7 cellular contexts compared by ENCODE assay signal in the genomic region with DNA sequence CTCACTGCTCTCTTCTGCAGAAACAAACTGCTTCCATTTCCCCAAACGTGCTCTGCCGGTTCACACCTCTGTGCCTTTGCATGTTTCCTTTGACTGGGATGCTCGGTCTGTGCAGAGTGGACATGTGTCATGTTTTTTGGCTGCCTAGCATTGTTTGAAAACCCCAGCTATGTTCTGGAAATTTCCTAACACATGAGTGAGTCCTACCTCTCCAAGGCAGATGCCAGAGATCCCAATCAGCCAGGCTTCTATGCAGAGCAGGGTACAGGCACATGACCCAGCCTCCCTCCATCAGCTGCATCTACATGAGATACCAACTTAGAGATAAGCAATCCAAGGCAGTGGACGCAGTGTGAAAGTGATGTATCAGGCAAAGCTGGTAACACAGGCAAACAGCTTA. TPM values are rescaled to one million over a fixed set of nuclear protein-coding genes. Genes with fewer than 3 reads are reported as not detected.
DNase-seq lines count a peak whose midpoint lies in the region; ATAC-seq, FAIRE-seq and TF ChIP-seq lines count a peak whose summit lies in the region.
"Not testable (repeated sequence)": the region's sequence is repeated elsewhere in the genome, so short reads cannot be mapped to it uniquely, and the experiment has no call there.

No MANE protein-coding gene starts in this region.

- FAIRE-seq in HepG2 (lab: Jason Lieb, UNC) = not testable (repeated sequence)

- peak overlapping the region; percentile 43; the same call in 1 of the 2 replicates for H3K4me2 ChIP-seq in HepG2 (ENCODE audit: low read depth, low read length)

- CTCF ChIA-PET in HepG2 (lab: Yijun Ruan, JAX; ENCODE audit: low intra/inter-chr PET ratio, low total read pairs) = not testable (repeated sequence)

- intact Hi-C loops in CD14-positive monocyte (cut with micrococcal nuclease); activated CD4-positive, alpha-beta T cell treated with anti-CD3 and anti-CD28 coated beads, Interleukin-2, amount 10 ng/mL, durations not matched to agents 24 days and 14 days (cut with micrococcal nuclease): not testable (repeated sequence)
- intact Hi-C loops in HepG2 (cut with micrococcal nuclease; ENCODE audit: unreplicated experiment) = loop anchor here (10.0 kb wide), 1 partner anchor 230 kb away; no protein-coding TSS in a partner anchor

- H3K27me3 Mint-ChIP-seq in CD14-positive monocyte (ENCODE audit: low read depth in 3 of 3); activated CD4-positive, alpha-beta T cell treated with anti-CD3 and anti-CD28 coated beads, Interleukin-2, amount 10 ng/mL, durations not matched to agents 24 days and 14 days: not testable (repeated sequence)

- not testable (repeated sequence) for H3K27me3 ChIP-seq in HepG2 (ENCODE audit: control insufficient read depth in 1 of 2, insufficient read depth in 2 of 2, low read length in 2 of 2)

- H3K4me3 ChIP-seq in choroid plexus epithelial cell (ENCODE audit: low read depth, low read length); foreskin fibroblast (ENCODE audit: low read depth in 1 of 2, low read length in 2 of 2); HepG2 (replicated peaks in 1 of 3; ENCODE audit: insufficient read depth in 1 of 3, low read depth in 2 of 3, low read length in 3 of 3): not testable (repeated sequence)

- POLR2A ChIA-PET in HepG2 (lab: Yijun Ruan, JAX) = not testable (repeated sequence)

- not testable (repeated sequence) for TF ChIP-seq POLR2A in HepG2 (IDR thresholded peaks at IDR 0.05; ENCODE audit: insufficient read depth in 1 of 2, low read depth in 2 of 2, low read length in 2 of 2)

- H4K20me1 ChIP-seq in HepG2 (ENCODE audit: insufficient read depth, low read length) = not testable (repeated sequence)

- ATAC-seq in HepG2 = peak; percentile 7; the same call in 2 of the 3 replicates

- H3K9me3 ChIP-seq in HepG2 (ENCODE audit: low read length) = not testable (repeated sequence)

- not testable (repeated sequence) for H3K9ac ChIP-seq in HepG2 (ENCODE audit: insufficient read depth, low read depth, low read length)

- not testable (repeated sequence) for H3K36me3 ChIP-seq in HepG2 (replicated peaks in 1 of 2; ENCODE audit: control insufficient read depth in 1 of 2, insufficient read depth in 2 of 2, low read length in 2 of 2)

- 14% methylated on average over 4 of the region's 4 CpGs for WGBS in HepG2 (ENCODE audit: low lambda C conversion rate)

- not testable (repeated sequence) for TF ChIP-seq RAD21 in HepG2 (CRISPR knock-in tag; IDR thresholded peaks at IDR 0.05)

- not testable (repeated sequence) for H3K36me3 Mint-ChIP-seq in CD14-positive monocyte; activated CD4-positive, alpha-beta T cell treated with anti-CD3 and anti-CD28 coated beads, Interleukin-2, amount 10 ng/mL, durations not matched to agents 24 days and 14 days (ENCODE audit: low read depth)

- peaks cover 28% of the 10 kb centered on the region for H3K4me1 Mint-ChIP-seq in CD14-positive monocyte
- not testable (repeated sequence) for H3K4me1 Mint-ChIP-seq in activated CD4-positive, alpha-beta T cell treated with anti-CD3 and anti-CD28 coated beads, Interleukin-2, amount 10 ng/mL, durations not matched to agents 24 days and 14 days

- DNase-seq in CD14-positive monocyte (ENCODE audit: low spot score); activated CD4-positive, alpha-beta T cell treated with anti-CD3 and anti-CD28 coated beads, Interleukin-2, amount 10 ng/mL, durations not matched to agents 24 days and 14 days; HepG2 (ENCODE audit: low spot score): not testable (repeated sequence)
- DNase-seq in HCEC 1CT (peak; percentile 19), choroid plexus epithelial cell (ENCODE audit: low read depth) (peak; percentile 21), fibroblast of gingiva (ENCODE audit: low read depth) (peak; percentile 9), foreskin fibroblast (peak; percentile 26 to 52)

- TF ChIP-seq CTCF in CD14-positive monocyte (IDR thresholded peaks at IDR 0.05); choroid plexus epithelial cell (conservative IDR thresholded peaks at IDR 0.05; ENCODE audit: low read depth, low read length); foreskin fibroblast (IDR thresholded peaks at IDR 0.05; ENCODE audit: low read depth, low read length); HepG2 (CRISPR knock-in tag; IDR thresholded peaks at IDR 0.05): not testable (repeated sequence)

- not testable (repeated sequence) for BruUV-seq in HepG2 (replicated peaks; lab: Mats Ljungman, UMichigan)

- H3K27ac ChIP-seq in HepG2 (ENCODE audit: extremely low read length, insufficient read depth, low read length) = not testable (repeated sequence)

- in situ Hi-C loops in HepG2 (cut with HindIII; ENCODE audit: extremely low pct_ligation_motif_present, low pct_unique_long_range_greater_than_20kb) = not testable (repeated sequence)

- not testable (repeated sequence) for H2AFZ ChIP-seq in HepG2 (ENCODE audit: low read length)

- not testable (repeated sequence) for H3K9me3 Mint-ChIP-seq in CD14-positive monocyte; activated CD4-positive, alpha-beta T cell treated with anti-CD3 and anti-CD28 coated beads, Interleukin-2, amount 10 ng/mL, durations not matched to agents 24 days and 14 days

- not testable (repeated sequence) for H3K79me2 ChIP-seq in HepG2 (ENCODE audit: insufficient read depth, low read length)

- peaks cover 72% of the 10 kb centered on the region for H3K4me1 ChIP-seq in HepG2 (ENCODE audit: insufficient read depth, low read length)

- not testable (repeated sequence) for H3K4me3 Mint-ChIP-seq in CD14-positive monocyte; activated CD4-positive, alpha-beta T cell treated with anti-CD3 and anti-CD28 coated beads, Interleukin-2, amount 10 ng/mL, durations not matched to agents 24 days and 14 days

- not testable (repeated sequence) for TF ChIP-seq EP300 in HepG2 (IDR thresholded peaks at IDR 0.05; ENCODE audit: low read depth in 2 of 2, low read length in 2 of 2); HepG2 (CRISPR knock-in tag; IDR thresholded peaks at IDR 0.05; ENCODE audit: borderline replicate concordance)

- H3K27ac Mint-ChIP-seq in CD14-positive monocyte = peak overlapping the region in 6 of 7 donors; percentile 15 to 91 (median 74)
- peak overlapping the region; percentile 29 for H3K27ac Mint-ChIP-seq in activated CD4-positive, alpha-beta T cell treated with anti-CD3 and anti-CD28 coated beads, Interleukin-2, amount 10 ng/mL, durations not matched to agents 24 days and 14 days

RNA-seq across cellular contexts. Expression of gene NEK3, which starts 45.1 kb away (rescaled TPM):
- polyA plus RNA-seq in CD14-positive monocyte (1 to 10 TPM; 5.7 to 6.1 TPM), HepG2 (2011; rRNA removed) (47.6 and 68.2 TPM in 2 replicates)
- 7.1 and 10.4 TPM in 2 replicates for total RNA-seq in activated CD4-positive, alpha-beta T cell treated with anti-CD3 and anti-CD28 coated beads, Interleukin-2, amount 10 ng/mL, durations not matched to agents 24 days and 14 days
- 36.7 and 44.9 TPM in 2 replicates for total RNA-seq in HepG2 (2016; rRNA removed; fragmentation: Illumina TruSeq; extraction: Trizol)
- total RNA-seq in HepG2 (2016; cell fraction: cytosol; rRNA removed; fragmentation: Illumina TruSeq; extraction: Trizol; ENCODE audit: low read depth) = 9.7 and 12.6 TPM in 2 replicates
- 36.6 and 45.1 TPM in 2 replicates for total RNA-seq in HepG2 (2016; cell fraction: insoluble cytoplasmic fraction; rRNA removed; fragmentation: Illumina TruSeq; extraction: Trizol)
- total RNA-seq in HepG2 (2016; cell fraction: membrane; rRNA removed; fragmentation: Illumina TruSeq; extraction: Trizol) = 19.2 and 21.1 TPM in 2 replicates
- total RNA-seq in HepG2 (2016; cell fraction: nucleus; rRNA removed; fragmentation: Illumina TruSeq; extraction: Trizol) = 32.6 and 38.5 TPM in 2 replicates
- polyA plus RNA-seq in HepG2 (2011; cell fraction: cytosol; rRNA removed) = 25.3 and 33.8 TPM in 2 replicates
- 67.5 and 93.8 TPM in 2 replicates for polyA plus RNA-seq in HepG2 (2011; cell fraction: nucleus; rRNA removed)
- 33.0 and 40.9 TPM in 2 replicates for polyA plus RNA-seq in HepG2 (2012)
- 6.4 and 9.5 TPM in 2 replicates for polyA plus RNA-seq in HepG2 (2016; cell fraction: cytosol; fragmentation: Illumina TruSeq; extraction: Trizol; ENCODE audit: low read depth)
- 47.8 and 50.1 TPM in 2 replicates for polyA plus RNA-seq in HepG2 (2016; cell fraction: insoluble cytoplasmic fraction; fragmentation: Illumina TruSeq; extraction: Trizol; ENCODE audit: low read depth)
- 12.9 and 17.9 TPM in 2 replicates for polyA plus RNA-seq in HepG2 (2016; cell fraction: membrane; fragmentation: Illumina TruSeq; extraction: Trizol; ENCODE audit: low read depth)
- polyA plus RNA-seq in HepG2 (2016; cell fraction: nucleus; fragmentation: Illumina TruSeq; extraction: Trizol; ENCODE audit: insufficient read depth, low read depth) = 62.7 and 63.1 TPM in 2 replicates
- 1.7 and 17.2 TPM in 2 replicates for polyA minus RNA-seq in HepG2 (2011; rRNA and poly(A)+ RNA removed; ENCODE audit: low replicate concordance)
- 22.9 and 23.5 TPM in 2 replicates for polyA minus RNA-seq in HepG2 (2011; cell fraction: cytosol; rRNA and poly(A)+ RNA removed)
- polyA minus RNA-seq in HepG2 (2011; cell fraction: nucleus; rRNA and poly(A)+ RNA removed) = 56.4 and 60.9 TPM in 2 replicates
